Comparison of ENCODE assay signal across 21 cellular contexts in the genomic region with DNA sequence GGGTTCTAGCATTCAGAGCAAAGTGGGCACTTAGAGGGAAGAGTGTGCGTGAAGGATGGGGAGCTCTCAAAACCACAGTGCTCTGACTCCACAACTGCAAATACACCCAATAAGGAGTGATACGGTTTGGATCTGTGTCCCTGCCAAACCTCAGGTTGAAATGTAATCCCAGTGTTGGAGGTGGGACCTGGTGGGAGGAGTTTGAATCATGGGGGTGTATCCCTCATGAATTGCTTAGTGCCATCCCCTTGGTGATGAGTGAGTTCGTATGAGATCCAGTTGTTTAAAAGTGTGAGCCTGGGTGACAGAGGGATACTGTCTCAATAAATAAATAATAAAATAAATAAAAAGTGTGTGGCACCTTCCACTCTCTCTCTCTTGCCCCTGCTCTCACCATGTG. TPM values are rescaled to one million over a fixed set of nuclear protein-coding genes. Genes with fewer than 3 reads are reported as not detected.
"Had no signal": no experiment of that assay in that cellular context is flagged by ENCODE, and none has a peak within 500 bp of the region (broad histone marks: within the 10 kb centered on the region; RNA-seq: fewer than 3 reads in every experiment).

No MANE protein-coding gene starts in this region.

- H3K27me3 ChIP-seq: colonic mucosa, transverse colon had no signal

- H3K27me3 Mint-ChIP-seq: activated B cell treated with CpG ODN at 0.5 μM for 24 hours; activated naive CD8-positive, alpha-beta T cell treated with anti-CD3 and anti-CD28 coated beads for 36 hours; memory B cell had no signal

- DNase-seq: activated B cell treated with CpG ODN at 0.5 μM for 24 hours; activated CD4-positive, alpha-beta T cell treated with anti-CD3 and anti-CD28 coated beads for 36 hours; activated CD4-positive, alpha-beta T cell treated with anti-CD3 and anti-CD28 coated beads, Interleukin-2, amount 50 U/mL, for 4 hours; activated naive CD4-positive, alpha-beta T cell treated with Interleukin-2 at 50 U/mL for 16 hours; activated naive CD8-positive, alpha-beta T cell treated with anti-CD3 and anti-CD28 coated beads for 36 hours; activated T-cell treated with anti-CD3 and anti-CD28 coated beads, Interleukin-2, amount 50 U/mL, for 48 hours; colonic mucosa; left colon; mucosa of descending colon; nephron progenitor cell; nucleus accumbens; small intestine; stimulated activated CD4-positive, alpha-beta T cell treated with anti-CD3 and anti-CD28 coated beads, Interleukin-15, amount 100 ng/mL, for 24 hours; stimulated activated naive B cell treated with anti-CD40 and anti-IgM and Interleukin-4, amounts not matched to agents 10 μg/mL and 1 μg/mL and 100 μg/mL, for 72 hours; T-helper 9 cell; transverse colon had no signal

- H3K36me3 ChIP-seq: colonic mucosa, transverse colon had no signal

- ATAC-seq: activated CD4-positive, alpha-beta T cell treated with anti-CD3 and anti-CD28 coated beads for 36 hours; left colon; mucosa of descending colon; sciatic nerve; stimulated activated naive B cell treated with anti-CD40 and anti-IgM and Interleukin-4, amounts not matched to agents 10 μg/mL and 1 μg/mL and 100 μg/mL, for 72 hours had no signal

- H3K9me3 ChIP-seq: colonic mucosa, mucosa of descending colon, transverse colon had no signal

- H3K4me3 Mint-ChIP-seq: activated B cell treated with CpG ODN at 0.5 μM for 24 hours; activated CD4-positive, alpha-beta T cell treated with anti-CD3 and anti-CD28 coated beads for 36 hours; activated naive CD8-positive, alpha-beta T cell treated with anti-CD3 and anti-CD28 coated beads for 36 hours; memory B cell; nephron progenitor cell; stimulated activated naive B cell treated with anti-CD40 and anti-IgM and Interleukin-4, amounts not matched to agents 10 μg/mL and 1 μg/mL and 100 μg/mL, for 72 hours had no signal

- H3K4me1 ChIP-seq: colonic mucosa, transverse colon had no signal

- H3K27ac Mint-ChIP-seq: activated B cell treated with CpG ODN at 0.5 μM for 24 hours; activated CD4-positive, alpha-beta T cell treated with anti-CD3 and anti-CD28 coated beads for 36 hours; activated naive CD8-positive, alpha-beta T cell treated with anti-CD3 and anti-CD28 coated beads for 36 hours; memory B cell; nephron progenitor cell; stimulated activated naive B cell treated with anti-CD40 and anti-IgM and Interleukin-4, amounts not matched to agents 10 μg/mL and 1 μg/mL and 100 μg/mL, for 72 hours had no signal

- H3K27ac ChIP-seq: colonic mucosa, epithelial cell of prostate, transverse colon had no signal

- H3K36me3 Mint-ChIP-seq: activated naive CD8-positive, alpha-beta T cell treated with anti-CD3 and anti-CD28 coated beads for 36 hours; memory B cell; stimulated activated naive B cell treated with anti-CD40 and anti-IgM and Interleukin-4, amounts not matched to agents 10 μg/mL and 1 μg/mL and 100 μg/mL, for 72 hours had no signal

- H3K9me3 Mint-ChIP-seq: activated B cell treated with CpG ODN at 0.5 μM for 24 hours; activated naive CD8-positive, alpha-beta T cell treated with anti-CD3 and anti-CD28 coated beads for 36 hours; memory B cell; stimulated activated naive B cell treated with anti-CD40 and anti-IgM and Interleukin-4, amounts not matched to agents 10 μg/mL and 1 μg/mL and 100 μg/mL, for 72 hours had no signal

- H3K4me1 Mint-ChIP-seq: activated B cell treated with CpG ODN at 0.5 μM for 24 hours; activated CD4-positive, alpha-beta T cell treated with anti-CD3 and anti-CD28 coated beads for 36 hours; activated naive CD8-positive, alpha-beta T cell treated with anti-CD3 and anti-CD28 coated beads for 36 hours; memory B cell; stimulated activated naive B cell treated with anti-CD40 and anti-IgM and Interleukin-4, amounts not matched to agents 10 μg/mL and 1 μg/mL and 100 μg/mL, for 72 hours had no signal

- H3K4me3 ChIP-seq: colonic mucosa, mucosa of descending colon, transverse colon had no signal

RNA-seq across cellular contexts. Expression of a gene that starts 50.3 kb away (rescaled TPM):
- total RNA-seq: activated B cell treated with CpG ODN at 0.5 μM for 24 hours; activated CD4-positive, alpha-beta T cell treated with anti-CD3 and anti-CD28 coated beads for 36 hours; activated naive CD8-positive, alpha-beta T cell treated with anti-CD3 and anti-CD28 coated beads for 36 hours; bronchial epithelial cell had no signal
- polyA plus RNA-seq: keratinocyte had no signal
